In the genomic region with DNA sequence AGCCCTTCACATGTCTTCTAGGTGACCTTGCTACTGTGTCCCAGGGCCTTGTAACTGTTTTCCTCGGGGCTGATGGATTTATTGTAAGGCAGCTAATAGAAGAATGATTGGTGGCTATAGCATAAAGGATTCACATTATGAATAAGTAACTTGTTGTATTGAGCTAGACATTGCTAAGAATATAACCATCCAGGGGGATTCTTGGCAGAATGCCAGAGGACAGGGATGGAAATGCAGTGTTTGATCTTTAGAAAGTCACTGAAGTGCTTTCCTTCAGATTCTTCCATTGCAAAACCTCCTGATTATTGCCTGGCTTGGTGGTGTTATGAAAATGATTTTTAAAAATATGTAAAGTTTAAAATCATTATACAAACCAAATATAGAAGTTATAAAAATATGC, we compare ENCODE assay signal across 19 cellular contexts.
"Had no signal": no experiment of that assay in that cellular context is flagged by ENCODE, and none has a peak within 500 bp of the region (broad histone marks: within the 10 kb centered on the region; RNA-seq: fewer than 3 reads in every experiment).

No MANE protein-coding gene starts in this region.

- DNase-seq: dermis blood vessel endothelial cell; effector memory CD4-positive, alpha-beta T cell; erythroblast; esophagus squamous epithelium; foreskin melanocyte; glutamatergic neuron; heart right ventricle; hippocampal formation; mucosa of descending colon; naive B cell; nucleus accumbens; sigmoid colon; stimulated activated naive B cell treated with anti-CD40 and anti-IgM and Interleukin-4, amounts not matched to agents 10 μg/mL and 1 μg/mL and 100 μg/mL, for 72 hours; transverse colon; upper lobe of right lung; uterus had no signal

- ATAC-seq: heart right ventricle; mucosa of descending colon; natural killer cell treated with Interleukin-12 subunit alpha and Interleukin-12 subunit beta and Interleukin-15 and Interleukin-18, amount 100 ng/mL, for 72 hours; stimulated activated naive B cell treated with anti-CD40 and anti-IgM and Interleukin-4, amounts not matched to agents 10 μg/mL and 1 μg/mL and 100 μg/mL, for 72 hours; upper lobe of right lung had no signal

- H3K4me3 Mint-ChIP-seq: memory B cell; naive B cell; natural killer cell treated with Interleukin-12 subunit alpha and Interleukin-12 subunit beta and Interleukin-15 and Interleukin-18, amount 100 ng/mL, for 72 hours; stimulated activated naive B cell treated with anti-CD40 and anti-IgM and Interleukin-4, amounts not matched to agents 10 μg/mL and 1 μg/mL and 100 μg/mL, for 72 hours; stimulated activated naive CD8-positive, alpha-beta T cell treated with anti-CD3 and anti-CD28 coated beads, Interleukin-15, Interleukin-2, amounts not matched to agents 100 ng/mL and 50 ng/mL, for 24 hours had no signal

- H3K27me3 Mint-ChIP-seq: memory B cell; naive B cell; stimulated activated naive B cell treated with anti-CD40 and anti-IgM and Interleukin-4, amounts not matched to agents 10 μg/mL and 1 μg/mL and 100 μg/mL, for 72 hours had no signal

- H3K36me3 Mint-ChIP-seq: natural killer cell treated with Interleukin-12 subunit alpha and Interleukin-12 subunit beta and Interleukin-15 and Interleukin-18, amount 100 ng/mL, for 72 hours had no signal

- H3K9me3 Mint-ChIP-seq: memory B cell; naive B cell; natural killer cell treated with Interleukin-12 subunit alpha and Interleukin-12 subunit beta and Interleukin-15 and Interleukin-18, amount 100 ng/mL, for 72 hours; stimulated activated naive B cell treated with anti-CD40 and anti-IgM and Interleukin-4, amounts not matched to agents 10 μg/mL and 1 μg/mL and 100 μg/mL, for 72 hours; stimulated activated naive CD8-positive, alpha-beta T cell treated with anti-CD3 and anti-CD28 coated beads, Interleukin-15, Interleukin-2, amounts not matched to agents 100 ng/mL and 50 ng/mL, for 24 hours had no signal

- H3K27ac Mint-ChIP-seq: memory B cell; natural killer cell treated with Interleukin-12 subunit alpha and Interleukin-12 subunit beta and Interleukin-15 and Interleukin-18, amount 100 ng/mL, for 72 hours; stimulated activated naive B cell treated with anti-CD40 and anti-IgM and Interleukin-4, amounts not matched to agents 10 μg/mL and 1 μg/mL and 100 μg/mL, for 72 hours; stimulated activated naive CD8-positive, alpha-beta T cell treated with anti-CD3 and anti-CD28 coated beads, Interleukin-15, Interleukin-2, amounts not matched to agents 100 ng/mL and 50 ng/mL, for 24 hours had no signal
